In genomic region chr3:141095546-141095937, GRCh38 we compare ENCODE assay signal across 20 cellular contexts. TPM values are rescaled to one million over a fixed set of nuclear protein-coding genes. Genes with fewer than 3 reads are reported as not detected.
DNase-seq lines count a peak whose midpoint lies in the region; ATAC-seq and TF ChIP-seq lines count a peak whose summit lies in the region.
"Had no signal": no experiment of that assay in that cellular context is flagged by ENCODE, and none has a peak within 500 bp of the region (broad histone marks: within the 10 kb centered on the region; RNA-seq: fewer than 3 reads in every experiment).

No MANE protein-coding gene starts in this region.

- H3K4me1 ChIP-seq in BLaER1 = peaks cover 21% of the 10 kb centered on the region
- H3K4me1 ChIP-seq: vagina had no signal

- no peaks in the 10 kb centered on the region for H4K20me1 ChIP-seq in BLaER1

- DNase-seq in coronary artery (ENCODE audit: low spot score) (no peak), mesenteric fat pad (ENCODE audit: low spot score) (peak; percentile 41), sciatic nerve (ENCODE audit: low spot score) (peak; percentile 51), dedifferentiated amniotic fluid mesenchymal stem cell (ENCODE audit: extremely low spot score) (no peak), H7 (no peak), SW 1271 (lab: John Stamatoyannopoulos, UW) (no peak), caudate nucleus (lab: John Stamatoyannopoulos, UW) (no peak)
- DNase-seq: activated CD4-positive, alpha-beta T cell treated with anti-CD3 and anti-CD28 coated beads, Interleukin-2, amount 50 U/mL, for 4 hours; activated CD8-positive, alpha-beta memory T cell treated with anti-CD3 and anti-CD28 coated beads, Interleukin-2, amount 50 U/mL, for 48 hours; Calu3; cerebellar nuclear complex; NCI-H510A treated with DMSO at 0.1 percent for 48 hours; NK-92 treated with Interleukin-12 subunit alpha and Interleukin-12 subunit beta, amount 100 ng/mL, for 24 hours; stimulated activated CD4-positive, alpha-beta T cell treated with anti-CD3 and anti-CD28 coated beads, Interleukin-12 subunit alpha, Interleukin-12 subunit beta, amount 100 ng/mL, for 4 hours; WERI-Rb-1 had no signal

- no peaks in the 10 kb centered on the region for H3K27me3 ChIP-seq in BLaER1
- no peaks in the 10 kb centered on the region for H3K27me3 ChIP-seq in H7 (ENCODE audit: control insufficient read depth, insufficient read depth, low read length)
- H3K27me3 ChIP-seq: vagina had no signal

- H3K27ac ChIP-seq in BLaER1 (no peak overlapping the region), coronary artery (peak overlapping the region; percentile 44 to 56), caudate nucleus (ENCODE audit: low read depth, low read length) (no peak overlapping the region)
- H3K27ac ChIP-seq: vagina, WERI-Rb-1 had no signal

- intact Hi-C loops in sciatic nerve (cut with DNase I) = no loop called here

- ATAC-seq in sciatic nerve = peak; percentile 9
- ATAC-seq: HCT116, Panc1 had no signal

- H3K36me3 ChIP-seq in BLaER1 = no peaks in the 10 kb centered on the region
- no peaks in the 10 kb centered on the region for H3K36me3 ChIP-seq in H7 (replicated peaks; ENCODE audit: control insufficient read depth, insufficient read depth, low read length)
- H3K36me3 ChIP-seq: vagina had no signal

- H3K4me2 ChIP-seq in BLaER1 = peak overlapping the region; percentile 56

- TF ChIP-seq CTCF in coronary artery (IDR thresholded peaks at IDR 0.05) = no peak

- no peak overlapping the region for H3K4me3 ChIP-seq in BLaER1
- H3K4me3 ChIP-seq in coronary artery = peak overlapping the region; percentile 65
- H3K4me3 ChIP-seq in H7 (ENCODE audit: insufficient read depth, low read depth, low read length) = no peak overlapping the region
- H3K4me3 ChIP-seq: vagina had no signal

- no peak overlapping the region for H3K9ac ChIP-seq in BLaER1

- H3K9me3 ChIP-seq in BLaER1 = 0 out of 2 replicates have a peak, but pooled peaks cover 5% of the 10 kb centered on the region
- H3K9me3 ChIP-seq: vagina had no signal

RNA-seq across cellular contexts. Expression of gene SPSB4, which starts 44.4 kb away (rescaled TPM):
- 1.1 TPM for total RNA-seq in mesenteric fat pad
- total RNA-seq in sciatic nerve = 0.36 TPM
- total RNA-seq in H7 (2014; rRNA removed; shearing (Covaris generic)) = 35.1 and 35.6 TPM in 2 replicates
- total RNA-seq: Calu3; T-helper 2 cell treated with Interferon-gamma antibody and Interleukin-4, amounts not matched to agents 100 ng/mL and 5 ng/mL, for 36 hours had no signal

Comparison
In these comparisons a context has a peak if more than half of its experiments do, and no peak if none do; other contexts are left out.
1. H3K27ac ChIP-seq: peak in coronary artery (2 of 2); none in BLaER1 (single experiment) and caudate nucleus (single experiment).
2. DNase-seq: peak in mesenteric fat pad (single experiment) and sciatic nerve (single experiment); none in coronary artery (single experiment), dedifferentiated amniotic fluid mesenchymal stem cell (single experiment), H7 (single experiment), SW 1271 (0 of 2) and caudate nucleus (0 of 61).
3. RNA of gene SPSB4, which starts 44.4 kb away (total RNA-seq): 35.1 to 35.6 TPM in H7; 1.1 TPM in mesenteric fat pad (single experiment) and 0.36 TPM in sciatic nerve (single experiment); every median in the first group is over 10 times any median in the second.